In the genomic region with DNA sequence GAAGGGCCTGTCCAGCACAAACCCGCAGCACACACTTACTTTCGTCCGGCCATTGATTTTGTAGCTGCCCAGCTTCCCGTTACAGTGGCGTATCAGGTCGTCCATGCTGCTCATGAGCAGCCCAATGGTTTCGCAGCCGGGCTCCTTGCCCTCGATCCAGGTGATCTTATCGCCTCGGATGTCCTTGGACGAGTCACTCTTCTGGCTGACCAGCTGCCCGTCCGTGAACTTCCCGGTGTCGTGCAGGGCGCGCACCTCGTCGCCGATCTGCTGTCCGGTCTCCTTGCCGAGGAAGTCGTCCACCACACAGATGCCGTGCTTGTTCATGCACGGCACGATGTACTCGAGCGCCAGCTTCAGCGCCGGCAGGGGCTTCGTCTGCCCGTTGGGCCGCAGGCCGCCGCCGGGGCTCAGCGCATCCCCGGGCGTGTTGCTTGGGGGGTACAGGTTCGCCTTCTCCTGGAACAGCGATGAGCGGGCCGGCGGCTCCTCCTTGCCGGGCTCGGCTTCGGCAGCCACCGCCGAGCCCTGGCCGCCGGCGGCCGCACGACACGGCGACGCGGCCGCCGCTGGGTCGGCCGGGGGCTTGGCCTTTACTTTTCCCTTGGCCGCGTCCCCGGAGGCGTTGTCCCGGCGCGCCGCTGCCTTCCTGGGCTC, we compare ENCODE assay signal across 8 cellular contexts. TPM values are rescaled to one million over a fixed set of nuclear protein-coding genes. Genes with fewer than 3 reads are reported as not detected.
A peak's percentile ranks its signal among the peaks of the same experiment; 100 is the strongest.
DNase-seq lines count a peak whose midpoint lies in the region; ATAC-seq lines count a peak whose summit lies in the region.

No MANE protein-coding gene starts in this region.

- POLR2A ChIA-PET in naive thymus-derived CD8-positive, alpha-beta T cell (lab: Charles Lee), result interaction anchor here (0.5 to 3.0 kb wide), 8 partner anchors 9 to 192 kb away, joined by 3 to 37 read pairs (median 4); a partner anchor contains a TSS

- peak; percentile 38 for DNase-seq in DMS79 treated with DMSO at 0.1 percent for 48 hours (lab: John Stamatoyannopoulos, UW)
- no peak for DNase-seq in DMS79 (lab: John Stamatoyannopoulos, UW)
- DNase-seq in NCI-H526 treated with DMSO at 0.1 percent for 48 hours (lab: John Stamatoyannopoulos, UW), result peak; percentile 39
- DNase-seq in activated T-cell treated with anti-CD3 and anti-CD28 coated beads, Interleukin-2, amount 50 U/mL, for 4 hours, result peak; percentile 30
- peak; percentile 31 for DNase-seq in fibroblast of gingiva (ENCODE audit: low read depth)
- peak; percentile 2 to 63 (median 33) for DNase-seq in naive thymus-derived CD8-positive, alpha-beta T cell

- H3K4me1 Mint-ChIP-seq in activated T-cell treated with anti-CD3 and anti-CD28 coated beads, Interleukin-2, amount 50 U/mL, for 4 hours (ENCODE audit: low read depth), result peaks cover 53% of the 10 kb centered on the region
- H3K4me1 Mint-ChIP-seq in naive thymus-derived CD8-positive, alpha-beta T cell, result peaks cover 34 to 58% (median 53%) of the 10 kb centered on the region in 4 donors

- H3K27ac ChIP-seq in thymus (ENCODE audit: low read depth), result peak overlapping the region; percentile 96

- no peaks in the 10 kb centered on the region for H3K9me3 Mint-ChIP-seq in activated T-cell treated with anti-CD3 and anti-CD28 coated beads, Interleukin-2, amount 50 U/mL, for 4 hours
- H3K9me3 Mint-ChIP-seq in naive thymus-derived CD8-positive, alpha-beta T cell, result no peaks in the 10 kb centered on the region

- under 1% methylated on average over 71 of the region's 71 CpGs for WGBS in thymus

- H3K4me1 ChIP-seq in thymus (ENCODE audit: control insufficient read depth, insufficient read depth, low read length), result peaks cover 9% of the 10 kb centered on the region

- ATAC-seq in HG02798 (IDR thresholded peaks at IDR 0.05; ENCODE audit: poor library complexity, unreplicated experiment), result peak; percentile 7
- ATAC-seq in activated T-cell treated with anti-CD3 and anti-CD28 coated beads, Interleukin-2, amount 50 U/mL, for 4 hours, result peak; percentile 16 to 18
- ATAC-seq in naive thymus-derived CD8-positive, alpha-beta T cell, result peak; percentile 3 to 9

- H3K27me3 Mint-ChIP-seq in activated T-cell treated with anti-CD3 and anti-CD28 coated beads, Interleukin-2, amount 50 U/mL, for 4 hours (ENCODE audit: low read depth), result no peaks in the 10 kb centered on the region
- H3K27me3 Mint-ChIP-seq in naive thymus-derived CD8-positive, alpha-beta T cell, result no peaks in the 10 kb centered on the region

- H3K36me3 Mint-ChIP-seq in activated T-cell treated with anti-CD3 and anti-CD28 coated beads, Interleukin-2, amount 50 U/mL, for 4 hours (ENCODE audit: insufficient read depth), result peaks cover 9% of the 10 kb centered on the region
- peaks cover 0 to 23% (median 0%) of the 10 kb centered on the region in 3 donors for H3K36me3 Mint-ChIP-seq in naive thymus-derived CD8-positive, alpha-beta T cell

- H3K27ac Mint-ChIP-seq in naive thymus-derived CD8-positive, alpha-beta T cell, result peak overlapping the region; percentile 64 to 96 (median 92)

- peak overlapping the region; percentile 90 for H3K4me3 Mint-ChIP-seq in activated T-cell treated with anti-CD3 and anti-CD28 coated beads, Interleukin-2, amount 50 U/mL, for 4 hours
- H3K4me3 Mint-ChIP-seq in naive thymus-derived CD8-positive, alpha-beta T cell, result peak overlapping the region; percentile 80 to 97 (median 95)

- H3K27me3 ChIP-seq in thymus (ENCODE audit: control insufficient read depth, insufficient read depth), result peaks cover 9% of the 10 kb centered on the region

- H3K9me3 ChIP-seq in thymus (ENCODE audit: control insufficient read depth), result no peaks in the 10 kb centered on the region

- peak overlapping the region; percentile 83 for H3K4me3 ChIP-seq in thymus (ENCODE audit: low read length)

- no peaks in the 10 kb centered on the region for H3K36me3 ChIP-seq in thymus (ENCODE audit: control insufficient read depth, insufficient read depth)

RNA-seq across cellular contexts. Expression of a gene that starts 1.0 kb away (rescaled TPM):
- 10 to 100 TPM; 11.9 to 14.0 (median 13.4) TPM for total RNA-seq in activated T-cell treated with anti-CD3 and anti-CD28 coated beads, Interleukin-2, amount 50 U/mL, for 4 hours
- 10 to 100 TPM; 32.1 to 32.7 TPM for total RNA-seq in naive thymus-derived CD8-positive, alpha-beta T cell
- 10 to 100 TPM; 17.8 to 27.3 (median 22.8) TPM for polyA plus RNA-seq in naive thymus-derived CD8-positive, alpha-beta T cell
- polyA plus RNA-seq in thymus, result 12.4 TPM
